In the genomic region with DNA sequence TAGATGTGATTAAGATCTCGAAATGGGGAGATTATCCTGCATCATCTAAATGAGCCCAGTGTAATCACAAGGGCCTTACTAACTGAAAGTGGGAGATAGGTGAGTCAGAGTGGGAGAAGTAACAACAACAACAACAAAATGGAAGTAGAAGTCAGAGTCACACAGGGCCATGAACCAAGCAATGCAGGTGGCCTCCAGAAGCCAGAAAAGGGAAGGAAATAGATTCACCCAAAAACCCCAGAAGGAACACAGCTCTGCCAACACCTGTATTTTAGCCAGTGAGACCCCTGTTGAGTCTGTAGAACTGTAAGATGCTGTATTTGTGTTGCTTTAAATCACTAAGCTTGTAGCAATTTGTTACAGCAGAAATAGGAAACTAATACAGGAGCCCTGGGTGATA, we compare ENCODE assay signal across 8 cellular contexts. TPM values are rescaled to one million over a fixed set of nuclear protein-coding genes. Genes with fewer than 3 reads are reported as not detected.
DNase-seq lines count a peak whose midpoint lies in the region; ATAC-seq and TF ChIP-seq lines count a peak whose summit lies in the region.

No MANE protein-coding gene starts in this region.

- H3K27me3 ChIP-seq in left ventricle myocardium inferior (ENCODE audit: low read depth) = no peaks in the 10 kb centered on the region
- H3K27me3 ChIP-seq in transverse colon = no peaks in the 10 kb centered on the region

- TF ChIP-seq EP300 in transverse colon (IDR thresholded peaks at IDR 0.05; ENCODE audit: low read depth) = no peak

- in situ Hi-C loops in transverse colon (cut with MboI; ENCODE audit: low pct_ligation_motif_present in 1 of 4, low pct_unique_long_range_greater_than_20kb in 1 of 4, low sequenced_read_pairs in 3 of 4) = no loop called here

- H3K9me3 ChIP-seq in left ventricle myocardium inferior (replicated peaks) (no peaks in the 10 kb centered on the region), transverse colon (no peaks in the 10 kb centered on the region)

- peak overlapping the region; percentile 91 for H3K4me3 ChIP-seq in left ventricle myocardium inferior
- peak overlapping the region in 1 of 4 donors; percentile 91 for H3K4me3 ChIP-seq in transverse colon

- intact Hi-C loops in left ventricle myocardium inferior (cut with micrococcal nuclease) = no loop called here
- intact Hi-C loops in Right ventricle myocardium inferior (cut with DNase I) = no loop called here
- intact Hi-C loops in transverse colon (cut with DNase I; ENCODE audit: low total_unique reads) = no loop called here

- ATAC-seq in Right ventricle myocardium inferior (no peak), HG03460 (IDR thresholded peaks at IDR 0.05; ENCODE audit: unreplicated experiment) (peak; percentile 21)

- TF ChIP-seq CTCF in left ventricle myocardium inferior (IDR thresholded peaks at IDR 0.05; ENCODE audit: borderline replicate concordance) (no peak), transverse colon (IDR thresholded peaks at IDR 0.05) (no peak)

- TF ChIP-seq POLR2A in transverse colon (IDR thresholded peaks at IDR 0.05) = no peak

- H3K4me1 ChIP-seq in left ventricle myocardium inferior (peaks cover 98% of the 10 kb centered on the region), transverse colon (peaks cover 20 to 76% (median 62%) of the 10 kb centered on the region in 4 donors)

- H3K36me3 ChIP-seq in left ventricle myocardium inferior = peaks cover 47% of the 10 kb centered on the region
- peaks cover 0 to 22% (median 16%) of the 10 kb centered on the region in 4 donors for H3K36me3 ChIP-seq in transverse colon

- 10 to 58% methylated on average over 1 of the region's 1 CpG for WGBS in transverse colon (ENCODE audit: low coverage in 1 of 2), 2 donors

- DNase-seq in left ventricle myocardium inferior (no peak), Right ventricle myocardium inferior (ENCODE audit: missing footprints) (no peak), dermis blood vessel endothelial cell (peak; percentile 41), transverse colon (no peak), NCI-H446 treated with DMSO at 0.1 percent for 48 hours (lab: John Stamatoyannopoulos, UW) (no peak), NOMO-1 (lab: John Stamatoyannopoulos, UW; ENCODE audit: unreplicated experiment in 2 of 2) (no peak)
- no peak for DNase-seq in activated effector memory CD4-positive, alpha-beta T cell treated with anti-CD3 and anti-CD28 coated beads, Interleukin-2, amount 50 U/mL, for 16 hours

- H3K27ac ChIP-seq in left ventricle myocardium inferior (replicated peaks) (peak overlapping the region; percentile 98), transverse colon (peak overlapping the region; percentile 91 to 98 (median 96))

RNA-seq across cellular contexts. Expression of gene TAGLN2, which starts 4.1 kb away (rescaled TPM):
- total RNA-seq in left ventricle myocardium inferior = 110 TPM
- total RNA-seq in Right ventricle myocardium inferior = 143 TPM
- 276 and 348 TPM in 2 replicates for total RNA-seq in dermis blood vessel endothelial cell
- 100 to 1,000 TPM in 3 of 4 donors, 10 to 100 TPM in 1; 65.1 to 235 (median 168) TPM for total RNA-seq in transverse colon

RNA-seq across cellular contexts. Expression of gene CFAP45, which starts 21.3 kb away (rescaled TPM):
- total RNA-seq in left ventricle myocardium inferior = 1.1 TPM
- total RNA-seq in Right ventricle myocardium inferior = 1.0 TPM
- total RNA-seq in dermis blood vessel endothelial cell = 0.17 and 0.19 TPM in 2 replicates
- under 1 TPM in 1 of 4 donors, not detected in 3; 0.32 TPM for total RNA-seq in transverse colon

RNA-seq across cellular contexts. Expression of gene IGSF9, which starts 24.2 kb away (rescaled TPM):
- total RNA-seq in left ventricle myocardium inferior (0.25 TPM), Right ventricle myocardium inferior (0.30 TPM), dermis blood vessel endothelial cell (not detected in 2 replicates), transverse colon (100 to 1,000 TPM in 1 of 4 donors, 10 to 100 TPM in 3; 40.7 to 137 (median 81.3) TPM)

RNA-seq across cellular contexts. Expression of gene SLAMF9, which starts 32.8 kb away (rescaled TPM):
- total RNA-seq in left ventricle myocardium inferior (not detected), Right ventricle myocardium inferior (not detected), dermis blood vessel endothelial cell (not detected in 2 replicates), transverse colon (under 1 TPM in 1 of 4 donors, not detected in 3; 0.64 TPM)

RNA-seq across cellular contexts. Expression of gene VSIG8, which starts 58.8 kb away (rescaled TPM):
- not detected for total RNA-seq in left ventricle myocardium inferior
- not detected for total RNA-seq in Right ventricle myocardium inferior
- 0.09 TPM in 1 of 2 replicates, not detected in the other for total RNA-seq in dermis blood vessel endothelial cell
- not detected for total RNA-seq in transverse colon

Comparison
In these comparisons a context has a peak if more than half of its experiments do, and no peak if none do; other contexts are left out.
1. RNA of gene IGSF9, which starts 24.2 kb away (total RNA-seq): 40.7 to 137 TPM in transverse colon; 0.30 TPM in Right ventricle myocardium inferior (single experiment), 0.25 TPM in left ventricle myocardium inferior (single experiment) and not detected in dermis blood vessel endothelial cell; every median in the first group is over 10 times any median in the second.